Comparison of ENCODE assay signal across 18 cellular contexts in the genomic region with DNA sequence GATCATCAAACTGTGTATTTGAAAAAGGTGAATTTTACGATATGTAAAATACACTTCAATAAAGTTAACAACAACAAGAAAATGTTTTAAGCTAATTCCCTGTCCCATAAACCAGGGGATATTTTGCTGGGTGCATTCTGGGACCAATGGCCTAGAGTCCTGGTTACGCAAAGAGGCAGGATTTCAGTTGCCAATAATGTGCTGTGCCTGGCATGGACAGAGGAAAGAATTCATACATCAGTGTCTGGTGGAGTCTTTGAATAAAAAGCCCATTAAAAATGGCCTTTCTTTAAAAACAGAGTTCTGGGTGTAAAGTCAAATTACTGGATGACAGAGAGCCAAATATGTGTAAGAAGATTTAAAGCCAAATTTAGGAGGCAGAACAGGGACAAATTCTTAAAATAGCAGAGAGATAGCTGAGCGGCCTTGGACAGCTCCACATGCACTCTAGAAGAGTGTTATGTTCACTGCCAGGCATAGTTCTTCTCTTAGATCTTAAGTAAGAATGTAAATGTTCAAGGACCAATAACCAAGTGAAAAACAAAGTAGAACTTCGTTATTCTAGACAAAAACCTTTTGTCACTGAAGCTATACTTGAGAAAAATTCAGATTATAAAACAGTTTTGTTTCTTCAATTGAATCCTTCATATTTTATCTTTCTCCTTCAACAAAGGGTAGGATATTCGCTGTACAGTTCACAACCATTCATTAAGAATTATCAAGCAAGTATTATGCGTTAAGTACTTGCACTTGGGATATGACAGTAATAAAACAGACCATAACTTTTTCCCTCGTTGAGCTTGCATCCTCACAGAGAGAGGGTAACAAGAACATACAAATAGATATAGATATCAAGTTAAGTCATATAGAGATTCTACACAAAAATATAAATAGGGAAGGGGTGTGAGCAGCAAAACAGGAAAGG.
DNase-seq lines count a peak whose midpoint lies in the region; ATAC-seq and TF ChIP-seq lines count a peak whose summit lies in the region.
"Had no signal": no experiment of that assay in that cellular context is flagged by ENCODE, and none has a peak within 500 bp of the region (broad histone marks: within the 10 kb centered on the region; RNA-seq: fewer than 3 reads in every experiment).

No MANE protein-coding gene starts in this region.

- no peak overlapping the region for H2AK5ac ChIP-seq in mesenchymal stem cell (ENCODE audit: low read length, severe bottlenecking)

- intact Hi-C loops in uterus (cut with DNase I; ENCODE audit: low total_unique reads): no loop called here

- no peaks in the 10 kb centered on the region for H3K27me3 ChIP-seq in mesenchymal stem cell (ENCODE audit: control insufficient read depth in 1 of 2, insufficient read depth in 1 of 2, low read length in 2 of 2)
- H3K27me3 ChIP-seq in uterus: no peaks in the 10 kb centered on the region

- H3K4ac ChIP-seq in mesenchymal stem cell (ENCODE audit: low read depth in 1 of 2, low read length in 2 of 2): no peak overlapping the region

- H3K4me1 ChIP-seq in mesenchymal stem cell (ENCODE audit: control insufficient read depth, insufficient read depth, low read depth, low read length): no peaks in the 10 kb centered on the region
- H3K4me1 ChIP-seq in uterus: no peaks in the 10 kb centered on the region

- H2BK120ac ChIP-seq in mesenchymal stem cell (ENCODE audit: low read depth, low read length): no peak overlapping the region

- no peak overlapping the region for H3K18ac ChIP-seq in mesenchymal stem cell (ENCODE audit: low read depth in 1 of 2, low read length in 2 of 2)

- no peak for ATAC-seq in HG03039 (IDR thresholded peaks at IDR 0.05; ENCODE audit: unreplicated experiment)
- ATAC-seq: activated T-helper 17 cell treated with anti-CD3 and anti-CD28 coated beads, Interleukin-2, amount 50 U/mL, for 72 hours had no signal

- H3K9me3 ChIP-seq in mesenchymal stem cell (ENCODE audit: control insufficient read depth, low read length): no peaks in the 10 kb centered on the region
- no peaks in the 10 kb centered on the region for H3K9me3 ChIP-seq in uterus

- no peak overlapping the region for H2BK12ac ChIP-seq in mesenchymal stem cell (ENCODE audit: low read length in 2 of 2)

- H3K36me3 ChIP-seq in mesenchymal stem cell (ENCODE audit: control insufficient read depth in 1 of 2, insufficient read depth in 2 of 2, low read depth in 1 of 2, low read length in 2 of 2) (no peaks in the 10 kb centered on the region), uterus (no peaks in the 10 kb centered on the region)

- no peak overlapping the region for H3K9ac ChIP-seq in mesenchymal stem cell (ENCODE audit: low read length)

- no peak overlapping the region for H3K4me2 ChIP-seq in mesenchymal stem cell (ENCODE audit: low read length, poor library complexity, severe bottlenecking)

- H3K23ac ChIP-seq in mesenchymal stem cell (ENCODE audit: low read length in 2 of 2): no peak overlapping the region

- no peak overlapping the region for H2AFZ ChIP-seq in mesenchymal stem cell (ENCODE audit: low read depth, low read length)

- no peak overlapping the region for H2BK5ac ChIP-seq in mesenchymal stem cell (ENCODE audit: low read depth, low read length, poor library complexity, severe bottlenecking)

- no peak overlapping the region for H4K91ac ChIP-seq in mesenchymal stem cell (ENCODE audit: low read length)

- peak; percentile 30 for DNase-seq in NCI-H446 treated with DMSO at 0.1 percent for 48 hours (lab: John Stamatoyannopoulos, UW)
- DNase-seq in fibroblast of pulmonary artery (ENCODE audit: low read depth): peak; percentile 47
- DNase-seq in mesenchymal stem cell: peak; percentile 17
- DNase-seq in uterus: peak; percentile 22 to 35
- no peak for DNase-seq in GF-D8 (lab: John Stamatoyannopoulos, UW)
- no peak for DNase-seq in DMS79 treated with DMSO at 0.1 percent for 48 hours (lab: John Stamatoyannopoulos, UW)
- DNase-seq: activated CD4-positive, CD25-positive, alpha-beta regulatory T cell; activated CD8-positive, alpha-beta memory T cell treated with anti-CD3 and anti-CD28 coated beads for 24 hours; amygdala; DMS53; HCEC 1CT; Karpas-422; mesendoderm; NCI-H1092 treated with DMSO at 0.1 percent for 48 hours; OCI-M1 had no signal

- no peak overlapping the region for H4K8ac ChIP-seq in mesenchymal stem cell (ENCODE audit: low read length)

- no peak overlapping the region for H2BK15ac ChIP-seq in mesenchymal stem cell (ENCODE audit: low read depth, poor library complexity, severe bottlenecking)

- H3K4me3 ChIP-seq in fibroblast of pulmonary artery (replicated peaks; ENCODE audit: low read depth, low read length): no peak overlapping the region
- no peak overlapping the region for H3K4me3 ChIP-seq in mesenchymal stem cell (ENCODE audit: insufficient read depth in 1 of 2, low read depth in 1 of 2, low read length in 2 of 2)
- no peak overlapping the region for H3K4me3 ChIP-seq in uterus

- WGBS in mesenchymal stem cell: 83% methylated on average over 4 of the region's 7 CpGs

- no peaks in the 10 kb centered on the region for H3K79me1 ChIP-seq in mesenchymal stem cell (replicated peaks; ENCODE audit: low read length, poor library complexity, severe bottlenecking)

- TF ChIP-seq CTCF in fibroblast of pulmonary artery (IDR thresholded peaks at IDR 0.05; ENCODE audit: low read length, missing control alignments): no peak
- no peak for TF ChIP-seq CTCF in uterus (IDR thresholded peaks at IDR 0.05)

- TF ChIP-seq POLR2A in uterus (IDR thresholded peaks at IDR 0.05): no peak

- no peak overlapping the region for H3K27ac ChIP-seq in mesenchymal stem cell (ENCODE audit: low read length, poor library complexity, severe bottlenecking)
- H3K27ac ChIP-seq in uterus: peak overlapping the region in 1 of 2 donors; percentile 38
- H3K27ac ChIP-seq: C4-2B had no signal

- H3K14ac ChIP-seq in mesenchymal stem cell (ENCODE audit: low read length in 2 of 2): no peak overlapping the region

Comparison
In these comparisons a context has a peak if more than half of its experiments do, and no peak if none do; other contexts are left out.
1. DNase-seq: peak in NCI-H446 treated with DMSO at 0.1 percent for 48 hours (single experiment), fibroblast of pulmonary artery (single experiment), mesenchymal stem cell (single experiment) and uterus (2 of 2); none in GF-D8 (single experiment) and DMS79 treated with DMSO at 0.1 percent for 48 hours (single experiment).